In the genomic region with DNA sequence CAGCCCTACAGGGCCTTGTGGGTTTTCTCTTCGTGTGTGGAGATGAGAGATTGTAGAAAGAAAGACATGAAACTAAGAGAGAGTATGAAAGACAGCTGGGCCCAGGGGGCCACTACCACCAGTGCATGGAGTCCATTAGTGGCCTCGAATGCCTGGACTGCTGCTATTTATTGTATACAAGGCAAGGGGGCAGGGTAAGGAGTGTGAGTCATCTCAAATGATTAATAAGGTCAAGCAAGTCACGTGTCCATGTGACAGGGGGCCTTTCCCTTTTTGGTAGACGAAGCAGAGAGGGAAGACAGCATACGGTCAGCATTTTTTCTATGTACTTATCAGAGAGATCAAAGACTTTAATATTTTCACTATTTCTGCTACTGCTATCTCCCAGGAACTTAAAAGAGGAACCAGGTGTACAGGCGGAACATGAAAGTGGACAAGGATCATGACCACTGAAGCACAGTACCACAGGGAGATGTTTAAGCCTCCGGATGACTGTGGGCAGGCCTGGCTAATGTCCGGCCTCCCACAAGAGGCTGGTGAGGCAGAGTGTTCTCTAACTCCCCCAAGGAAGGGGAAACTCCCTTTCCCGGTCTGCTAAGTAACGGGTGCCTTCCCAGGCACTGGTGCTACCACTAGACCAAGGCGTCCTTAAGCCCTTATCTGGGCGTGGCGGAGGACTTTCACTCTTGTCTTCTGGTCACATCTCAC, we compare ENCODE assay signal across 1 cellular context.
TF ChIP-seq lines count a peak whose summit lies in the region.

No MANE protein-coding gene starts in this region.

TF ChIP-seq in K562, 482 proteins besides CTCF, POLR2A, EP300 and RAD21 (continued from another document and continues in another):
- TF ChIP-seq, protein P1, sequence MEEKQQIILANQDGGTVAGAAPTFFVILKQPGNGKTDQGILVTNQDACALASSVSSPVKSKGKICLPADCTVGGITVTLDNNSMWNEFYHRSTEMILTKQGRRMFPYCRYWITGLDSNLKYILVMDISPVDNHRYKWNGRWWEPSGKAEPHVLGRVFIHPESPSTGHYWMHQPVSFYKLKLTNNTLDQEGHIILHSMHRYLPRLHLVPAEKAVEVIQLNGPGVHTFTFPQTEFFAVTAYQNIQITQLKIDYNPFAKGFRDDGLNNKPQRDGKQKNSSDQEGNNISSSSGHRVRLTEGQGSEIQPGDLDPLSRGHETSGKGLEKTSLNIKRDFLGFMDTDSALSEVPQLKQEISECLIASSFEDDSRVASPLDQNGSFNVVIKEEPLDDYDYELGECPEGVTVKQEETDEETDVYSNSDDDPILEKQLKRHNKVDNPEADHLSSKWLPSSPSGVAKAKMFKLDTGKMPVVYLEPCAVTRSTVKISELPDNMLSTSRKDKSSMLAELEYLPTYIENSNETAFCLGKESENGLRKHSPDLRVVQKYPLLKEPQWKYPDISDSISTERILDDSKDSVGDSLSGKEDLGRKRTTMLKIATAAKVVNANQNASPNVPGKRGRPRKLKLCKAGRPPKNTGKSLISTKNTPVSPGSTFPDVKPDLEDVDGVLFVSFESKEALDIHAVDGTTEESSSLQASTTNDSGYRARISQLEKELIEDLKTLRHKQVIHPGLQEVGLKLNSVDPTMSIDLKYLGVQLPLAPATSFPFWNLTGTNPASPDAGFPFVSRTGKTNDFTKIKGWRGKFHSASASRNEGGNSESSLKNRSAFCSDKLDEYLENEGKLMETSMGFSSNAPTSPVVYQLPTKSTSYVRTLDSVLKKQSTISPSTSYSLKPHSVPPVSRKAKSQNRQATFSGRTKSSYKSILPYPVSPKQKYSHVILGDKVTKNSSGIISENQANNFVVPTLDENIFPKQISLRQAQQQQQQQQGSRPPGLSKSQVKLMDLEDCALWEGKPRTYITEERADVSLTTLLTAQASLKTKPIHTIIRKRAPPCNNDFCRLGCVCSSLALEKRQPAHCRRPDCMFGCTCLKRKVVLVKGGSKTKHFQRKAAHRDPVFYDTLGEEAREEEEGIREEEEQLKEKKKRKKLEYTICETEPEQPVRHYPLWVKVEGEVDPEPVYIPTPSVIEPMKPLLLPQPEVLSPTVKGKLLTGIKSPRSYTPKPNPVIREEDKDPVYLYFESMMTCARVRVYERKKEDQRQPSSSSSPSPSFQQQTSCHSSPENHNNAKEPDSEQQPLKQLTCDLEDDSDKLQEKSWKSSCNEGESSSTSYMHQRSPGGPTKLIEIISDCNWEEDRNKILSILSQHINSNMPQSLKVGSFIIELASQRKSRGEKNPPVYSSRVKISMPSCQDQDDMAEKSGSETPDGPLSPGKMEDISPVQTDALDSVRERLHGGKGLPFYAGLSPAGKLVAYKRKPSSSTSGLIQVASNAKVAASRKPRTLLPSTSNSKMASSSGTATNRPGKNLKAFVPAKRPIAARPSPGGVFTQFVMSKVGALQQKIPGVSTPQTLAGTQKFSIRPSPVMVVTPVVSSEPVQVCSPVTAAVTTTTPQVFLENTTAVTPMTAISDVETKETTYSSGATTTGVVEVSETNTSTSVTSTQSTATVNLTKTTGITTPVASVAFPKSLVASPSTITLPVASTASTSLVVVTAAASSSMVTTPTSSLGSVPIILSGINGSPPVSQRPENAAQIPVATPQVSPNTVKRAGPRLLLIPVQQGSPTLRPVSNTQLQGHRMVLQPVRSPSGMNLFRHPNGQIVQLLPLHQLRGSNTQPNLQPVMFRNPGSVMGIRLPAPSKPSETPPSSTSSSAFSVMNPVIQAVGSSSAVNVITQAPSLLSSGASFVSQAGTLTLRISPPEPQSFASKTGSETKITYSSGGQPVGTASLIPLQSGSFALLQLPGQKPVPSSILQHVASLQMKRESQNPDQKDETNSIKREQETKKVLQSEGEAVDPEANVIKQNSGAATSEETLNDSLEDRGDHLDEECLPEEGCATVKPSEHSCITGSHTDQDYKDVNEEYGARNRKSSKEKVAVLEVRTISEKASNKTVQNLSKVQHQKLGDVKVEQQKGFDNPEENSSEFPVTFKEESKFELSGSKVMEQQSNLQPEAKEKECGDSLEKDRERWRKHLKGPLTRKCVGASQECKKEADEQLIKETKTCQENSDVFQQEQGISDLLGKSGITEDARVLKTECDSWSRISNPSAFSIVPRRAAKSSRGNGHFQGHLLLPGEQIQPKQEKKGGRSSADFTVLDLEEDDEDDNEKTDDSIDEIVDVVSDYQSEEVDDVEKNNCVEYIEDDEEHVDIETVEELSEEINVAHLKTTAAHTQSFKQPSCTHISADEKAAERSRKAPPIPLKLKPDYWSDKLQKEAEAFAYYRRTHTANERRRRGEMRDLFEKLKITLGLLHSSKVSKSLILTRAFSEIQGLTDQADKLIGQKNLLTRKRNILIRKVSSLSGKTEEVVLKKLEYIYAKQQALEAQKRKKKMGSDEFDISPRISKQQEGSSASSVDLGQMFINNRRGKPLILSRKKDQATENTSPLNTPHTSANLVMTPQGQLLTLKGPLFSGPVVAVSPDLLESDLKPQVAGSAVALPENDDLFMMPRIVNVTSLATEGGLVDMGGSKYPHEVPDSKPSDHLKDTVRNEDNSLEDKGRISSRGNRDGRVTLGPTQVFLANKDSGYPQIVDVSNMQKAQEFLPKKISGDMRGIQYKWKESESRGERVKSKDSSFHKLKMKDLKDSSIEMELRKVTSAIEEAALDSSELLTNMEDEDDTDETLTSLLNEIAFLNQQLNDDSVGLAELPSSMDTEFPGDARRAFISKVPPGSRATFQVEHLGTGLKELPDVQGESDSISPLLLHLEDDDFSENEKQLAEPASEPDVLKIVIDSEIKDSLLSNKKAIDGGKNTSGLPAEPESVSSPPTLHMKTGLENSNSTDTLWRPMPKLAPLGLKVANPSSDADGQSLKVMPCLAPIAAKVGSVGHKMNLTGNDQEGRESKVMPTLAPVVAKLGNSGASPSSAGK (IDR thresholded peaks at IDR 0.05), result peak; percentile 94
- TF ChIP-seq TRIM28 (IDR thresholded peaks at IDR 0.05) (no peak), RBM15 (IDR thresholded peaks at IDR 0.05; ENCODE audit: insufficient read depth, low read length) (no peak), MEF2A (IDR thresholded peaks at IDR 0.05; ENCODE audit: control insufficient read depth, low read depth, low read length) (no peak), FOXM1 (IDR thresholded peaks at IDR 0.05; ENCODE audit: low read depth) (no peak), FOXM1 (CRISPR knock-in tag; IDR thresholded peaks at IDR 0.05; ENCODE audit: low read depth) (no peak), ZNF764 (CRISPR knock-in tag; IDR thresholded peaks at IDR 0.05; ENCODE audit: low read depth) (no peak), NFE2L1 (tag; IDR thresholded peaks at IDR 0.05; ENCODE audit: borderline replicate concordance, low read depth) (no peak), BDP1 (IDR thresholded peaks at IDR 0.05; ENCODE audit: insufficient read depth, insufficient read length) (no peak), NUFIP1 (IDR thresholded peaks at IDR 0.05; ENCODE audit: partially characterized antibody) (no peak), KLF10 (CRISPR knock-in tag; IDR thresholded peaks at IDR 0.05) (no peak), TAF9B (IDR thresholded peaks at IDR 0.05; ENCODE audit: partially characterized antibody) (no peak), TCF7 (IDR thresholded peaks at IDR 0.05; ENCODE audit: borderline replicate concordance) (peak; percentile 80; the same call in 1 of the 2 replicates), WHSC1 (IDR thresholded peaks at IDR 0.05; ENCODE audit: low read length) (no peak), HNRNPL (IDR thresholded peaks at IDR 0.05; ENCODE audit: low read depth, low read length) (no peak), ZFX (CRISPR knock-in tag; IDR thresholded peaks at IDR 0.05) (peak; percentile 78), SNRNP70 (optimal IDR thresholded peaks at IDR 0.05; ENCODE audit: low read depth, low read length) (no peak), TEAD4 (IDR thresholded peaks at IDR 0.05; ENCODE audit: low read length) (no peak), TEAD4 (CRISPR knock-in tag; IDR thresholded peaks at IDR 0.05; ENCODE audit: borderline replicate concordance) (no peak), ZNF785 (CRISPR knock-in tag; IDR thresholded peaks at IDR 0.05) (no peak), NBN (IDR thresholded peaks at IDR 0.05; ENCODE audit: low read depth) (peak; percentile 68; the same call in 1 of the 2 replicates), YY1 (IDR thresholded peaks at IDR 0.05; ENCODE audit: borderline replicate concordance in 1 of 3, control insufficient read depth in 1 of 3, extremely low read depth in 1 of 3, insufficient read depth in 3 of 3, insufficient read length in 1 of 3, insufficient replicate concordance in 2 of 3, low read depth in 1 of 3, low read length in 2 of 3) (peak in 1 of 3 experiments; percentile 73), ZNF699 (CRISPR knock-in tag; IDR thresholded peaks at IDR 0.05; ENCODE audit: insufficient replicate concordance) (no peak), FOXJ3 (CRISPR knock-in tag; IDR thresholded peaks at IDR 0.05) (no peak), ATF1 (CRISPR knock-in tag; IDR thresholded peaks at IDR 0.05) (no peak), ATF1 (tag; IDR thresholded peaks at IDR 0.05) (peak; percentile 74), ZNF445 (CRISPR knock-in tag; IDR thresholded peaks at IDR 0.05; ENCODE audit: low read depth) (no peak), SAFB (IDR thresholded peaks at IDR 0.05; ENCODE audit: borderline replicate concordance, low read depth, low read length) (no peak), ZNF133 (CRISPR knock-in tag; IDR thresholded peaks at IDR 0.05) (no peak), ETV1 (tag; conservative IDR thresholded peaks at IDR 0.05; ENCODE audit: low read depth) (peak; percentile 54), SRSF1 (IDR thresholded peaks at IDR 0.05; ENCODE audit: low read depth, low read length) (no peak), ZNF124 (CRISPR knock-in tag; IDR thresholded peaks at IDR 0.05) (no peak), POLR2G (IDR thresholded peaks at IDR 0.05; ENCODE audit: low read depth, low read length) (peak; percentile 46; the same call in 1 of the 2 replicates), KDM5B (IDR thresholded peaks at IDR 0.05; ENCODE audit: insufficient replicate concordance, low read depth, low read length) (peak; percentile 44), GATA2 (CRISPR knock-in tag; IDR thresholded peaks at IDR 0.05) (peak; percentile 58), HDAC6 (IDR thresholded peaks at IDR 0.05; ENCODE audit: low read depth, low read length) (no peak), SMAD2 (IDR thresholded peaks at IDR 0.05; ENCODE audit: low read depth, low read length) (no peak), FOSL1 (tag; conservative IDR thresholded peaks at IDR 0.05) (peak; percentile 97)
- TF ChIP-seq, protein P2, sequence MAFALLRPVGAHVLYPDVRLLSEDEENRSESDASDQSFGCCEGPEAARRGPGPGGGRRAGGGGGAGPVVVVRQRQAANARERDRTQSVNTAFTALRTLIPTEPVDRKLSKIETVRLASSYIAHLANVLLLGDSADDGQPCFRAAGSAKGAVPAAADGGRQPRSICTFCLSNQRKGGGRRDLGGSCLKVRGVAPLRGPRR (CRISPR knock-in tag; IDR thresholded peaks at IDR 0.05), result no peak
- TF ChIP-seq, protein P3, sequence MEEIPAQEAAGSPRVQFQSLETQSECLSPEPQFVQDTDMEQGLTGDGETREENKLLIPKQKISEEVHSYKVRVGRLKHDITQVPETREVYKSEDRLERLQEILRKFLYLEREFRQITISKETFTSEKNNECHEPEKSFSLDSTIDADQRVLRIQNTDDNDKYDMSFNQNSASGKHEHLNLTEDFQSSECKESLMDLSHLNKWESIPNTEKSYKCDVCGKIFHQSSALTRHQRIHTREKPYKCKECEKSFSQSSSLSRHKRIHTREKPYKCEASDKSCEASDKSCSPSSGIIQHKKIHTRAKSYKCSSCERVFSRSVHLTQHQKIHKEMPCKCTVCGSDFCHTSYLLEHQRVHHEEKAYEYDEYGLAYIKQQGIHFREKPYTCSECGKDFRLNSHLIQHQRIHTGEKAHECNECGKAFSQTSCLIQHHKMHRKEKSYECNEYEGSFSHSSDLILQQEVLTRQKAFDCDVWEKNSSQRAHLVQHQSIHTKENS (CRISPR knock-in tag; IDR thresholded peaks at IDR 0.05), result no peak
- TF ChIP-seq, protein P4, sequence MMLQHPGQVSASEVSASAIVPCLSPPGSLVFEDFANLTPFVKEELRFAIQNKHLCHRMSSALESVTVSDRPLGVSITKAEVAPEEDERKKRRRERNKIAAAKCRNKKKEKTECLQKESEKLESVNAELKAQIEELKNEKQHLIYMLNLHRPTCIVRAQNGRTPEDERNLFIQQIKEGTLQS (IDR thresholded peaks at IDR 0.05), result peak; percentile 98
- TF ChIP-seq, protein P4 (CRISPR knock-in tag; conservative IDR thresholded peaks at IDR 0.05), result peak; percentile 87
- TF ChIP-seq, protein P5, sequence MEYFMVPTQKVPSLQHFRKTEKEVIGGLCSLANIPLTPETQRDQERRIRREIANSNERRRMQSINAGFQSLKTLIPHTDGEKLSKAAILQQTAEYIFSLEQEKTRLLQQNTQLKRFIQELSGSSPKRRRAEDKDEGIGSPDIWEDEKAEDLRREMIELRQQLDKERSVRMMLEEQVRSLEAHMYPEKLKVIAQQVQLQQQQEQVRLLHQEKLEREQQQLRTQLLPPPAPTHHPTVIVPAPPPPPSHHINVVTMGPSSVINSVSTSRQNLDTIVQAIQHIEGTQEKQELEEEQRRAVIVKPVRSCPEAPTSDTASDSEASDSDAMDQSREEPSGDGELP (CRISPR knock-in tag; IDR thresholded peaks at IDR 0.05; ENCODE audit: borderline replicate concordance), result peak; percentile 65; the same call in 1 of the 2 replicates
- TF ChIP-seq, protein P6, sequence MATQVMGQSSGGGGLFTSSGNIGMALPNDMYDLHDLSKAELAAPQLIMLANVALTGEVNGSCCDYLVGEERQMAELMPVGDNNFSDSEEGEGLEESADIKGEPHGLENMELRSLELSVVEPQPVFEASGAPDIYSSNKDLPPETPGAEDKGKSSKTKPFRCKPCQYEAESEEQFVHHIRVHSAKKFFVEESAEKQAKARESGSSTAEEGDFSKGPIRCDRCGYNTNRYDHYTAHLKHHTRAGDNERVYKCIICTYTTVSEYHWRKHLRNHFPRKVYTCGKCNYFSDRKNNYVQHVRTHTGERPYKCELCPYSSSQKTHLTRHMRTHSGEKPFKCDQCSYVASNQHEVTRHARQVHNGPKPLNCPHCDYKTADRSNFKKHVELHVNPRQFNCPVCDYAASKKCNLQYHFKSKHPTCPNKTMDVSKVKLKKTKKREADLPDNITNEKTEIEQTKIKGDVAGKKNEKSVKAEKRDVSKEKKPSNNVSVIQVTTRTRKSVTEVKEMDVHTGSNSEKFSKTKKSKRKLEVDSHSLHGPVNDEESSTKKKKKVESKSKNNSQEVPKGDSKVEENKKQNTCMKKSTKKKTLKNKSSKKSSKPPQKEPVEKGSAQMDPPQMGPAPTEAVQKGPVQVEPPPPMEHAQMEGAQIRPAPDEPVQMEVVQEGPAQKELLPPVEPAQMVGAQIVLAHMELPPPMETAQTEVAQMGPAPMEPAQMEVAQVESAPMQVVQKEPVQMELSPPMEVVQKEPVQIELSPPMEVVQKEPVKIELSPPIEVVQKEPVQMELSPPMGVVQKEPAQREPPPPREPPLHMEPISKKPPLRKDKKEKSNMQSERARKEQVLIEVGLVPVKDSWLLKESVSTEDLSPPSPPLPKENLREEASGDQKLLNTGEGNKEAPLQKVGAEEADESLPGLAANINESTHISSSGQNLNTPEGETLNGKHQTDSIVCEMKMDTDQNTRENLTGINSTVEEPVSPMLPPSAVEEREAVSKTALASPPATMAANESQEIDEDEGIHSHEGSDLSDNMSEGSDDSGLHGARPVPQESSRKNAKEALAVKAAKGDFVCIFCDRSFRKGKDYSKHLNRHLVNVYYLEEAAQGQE (CRISPR knock-in tag; IDR thresholded peaks at IDR 0.05; ENCODE audit: low read depth), result no peak
- TF ChIP-seq, protein P7, sequence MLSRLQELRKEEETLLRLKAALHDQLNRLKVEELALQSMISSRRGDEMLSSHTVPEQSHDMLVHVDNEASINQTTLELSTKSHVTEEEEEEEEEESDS (CRISPR knock-in tag; IDR thresholded peaks at IDR 0.05), result no peak
